Comparison of ENCODE assay signal across 17 cellular contexts in genomic region chr1:61240878-61241277, GRCh38.
DNase-seq lines count a peak whose midpoint lies in the region; ATAC-seq and TF ChIP-seq lines count a peak whose summit lies in the region.
"Had no signal": no experiment of that assay in that cellular context is flagged by ENCODE, and none has a peak within 500 bp of the region (broad histone marks: within the 10 kb centered on the region; RNA-seq: fewer than 3 reads in every experiment).

No MANE protein-coding gene starts in this region.

- H3K9me3 ChIP-seq in right atrium auricular region (no peaks in the 10 kb centered on the region), esophagus squamous epithelium (no peaks in the 10 kb centered on the region), osteoblast (ENCODE audit: low read depth, low read length) (no peaks in the 10 kb centered on the region), upper lobe of right lung (no peaks in the 10 kb centered on the region), spleen (no peaks in the 10 kb centered on the region)
- H3K9me3 ChIP-seq: vagina had no signal

- TF ChIP-seq CTCF in right atrium auricular region (IDR thresholded peaks at IDR 0.05) (no peak), esophagus squamous epithelium (IDR thresholded peaks at IDR 0.05) (no peak), osteoblast (IDR thresholded peaks at IDR 0.05; ENCODE audit: extremely low read depth, low read depth, low read length) (no peak), upper lobe of right lung (IDR thresholded peaks at IDR 0.05) (no peak), spleen (IDR thresholded peaks at IDR 0.05 in 8 of 11, conservative IDR thresholded peaks at IDR 0.05 in 3 of 11) (no peak)

- DNase-seq in right atrium auricular region (ENCODE audit: low spot score) (no peak), cardiac septum (ENCODE audit: low spot score) (no peak), esophagus squamous epithelium (lab: John Stamatoyannopoulos, UW) (no peak), osteoblast (ENCODE audit: insufficient read length, low spot score, missing footprints) (no peak), upper lobe of right lung (no peak), NCI-H2196 (lab: John Stamatoyannopoulos, UW; ENCODE audit: unreplicated experiment) (no peak), spleen (no peak), DMS 273 (lab: John Stamatoyannopoulos, UW; ENCODE audit: unreplicated experiment) (no peak)
- DNase-seq: activated CD4-positive, alpha-beta T cell treated with anti-CD3 and anti-CD28 coated beads, Interleukin-2, amount 50 U/mL, for 1 hour; activated T-cell treated with anti-CD3 and anti-CD28 coated beads for 4 hours; HCEC 1CT; kidney glomerular epithelial cell; NCI-H1436 treated with DMSO at 0.1 percent for 48 hours; posterior cingulate gyrus; SW 1271 had no signal

- H3K27me3 ChIP-seq in right atrium auricular region (no peaks in the 10 kb centered on the region), esophagus squamous epithelium (no peaks in the 10 kb centered on the region), osteoblast (ENCODE audit: insufficient read depth, low read length) (no peaks in the 10 kb centered on the region), upper lobe of right lung (no peaks in the 10 kb centered on the region), spleen (replicated peaks in 1 of 7) (no peaks in the 10 kb centered on the region)
- H3K27me3 ChIP-seq: vagina had no signal

- no peaks in the 10 kb centered on the region for H4K20me1 ChIP-seq in osteoblast (ENCODE audit: insufficient read depth, low read length)

- no peaks in the 10 kb centered on the region for H3K36me3 ChIP-seq in right atrium auricular region
- H3K36me3 ChIP-seq in esophagus squamous epithelium: no peaks in the 10 kb centered on the region
- H3K36me3 ChIP-seq in osteoblast (ENCODE audit: insufficient read depth, low read length): no peaks in the 10 kb centered on the region
- H3K36me3 ChIP-seq in upper lobe of right lung: no peaks in the 10 kb centered on the region
- H3K36me3 ChIP-seq in spleen: no peaks in the 10 kb centered on the region
- H3K36me3 ChIP-seq: vagina had no signal

- H3K4me3 ChIP-seq in right atrium auricular region (peak overlapping the region; percentile 11 to 34), esophagus squamous epithelium (no peak overlapping the region), osteoblast (ENCODE audit: insufficient read depth, low read length) (no peak overlapping the region), upper lobe of right lung (no peak overlapping the region), spleen (no peak overlapping the region)

- peak overlapping the region; percentile 85 for H2AFZ ChIP-seq in osteoblast (ENCODE audit: low read length)

- 65 to 76% methylated on average over 3 of the region's 3 CpGs for WGBS in esophagus squamous epithelium, 2 donors
- 87 to 97% (median 91%) methylated on average over 3 of the region's 3 CpGs for WGBS in spleen, 5 donors

- no peak for ATAC-seq in upper lobe of right lung
- ATAC-seq: stimulated activated memory B cell treated with anti-CD40 and anti-IgM and Interleukin-4, amounts not matched to agents 10 μg/mL and 1 μg/mL and 100 μg/mL, for 72 hours had no signal

- TF ChIP-seq POLR2A in esophagus squamous epithelium (IDR thresholded peaks at IDR 0.05): no peak
- no peak for TF ChIP-seq POLR2A in spleen (IDR thresholded peaks at IDR 0.05)

- H3K4me1 ChIP-seq in right atrium auricular region: peaks cover 0 to 58% of the 10 kb centered on the region in 2 donors
- peaks cover 9 to 48% (median 18%) of the 10 kb centered on the region in 3 donors for H3K4me1 ChIP-seq in esophagus squamous epithelium
- H3K4me1 ChIP-seq in osteoblast (ENCODE audit: insufficient read depth, low read length): peaks cover 8% of the 10 kb centered on the region
- peaks cover 20% of the 10 kb centered on the region for H3K4me1 ChIP-seq in upper lobe of right lung
- peaks cover 0 to 6% (median 0%) of the 10 kb centered on the region in 6 donors for H3K4me1 ChIP-seq in spleen

- H3K27ac ChIP-seq in right atrium auricular region (peak overlapping the region; percentile 77 to 90), esophagus squamous epithelium (peak overlapping the region in 3 of 4 donors; percentile 73 to 81 (median 76)), osteoblast (ENCODE audit: low read depth, low read length) (no peak overlapping the region), upper lobe of right lung (peak overlapping the region; percentile 55), spleen (no peak overlapping the region)

- peak overlapping the region; percentile 53 for H3K4me2 ChIP-seq in osteoblast (ENCODE audit: insufficient read depth, low read length)

- intact Hi-C loops in cardiac septum (cut with DNase I): loop anchor here (5.0 kb wide), 3 partner anchors 59 to 189 kb away; partner anchors contain the start of gene NFIA
- intact Hi-C loops in esophagus squamous epithelium (cut with DNase I): no loop called here
- intact Hi-C loops in upper lobe of right lung (cut with DNase I): no loop called here
- intact Hi-C loops in spleen (cut with DNase I; ENCODE audit: low total_unique reads): no loop called here

- no peaks in the 10 kb centered on the region for H3K79me2 ChIP-seq in osteoblast (ENCODE audit: insufficient read depth, low read length)

Comparison
In these comparisons a context has a peak if more than half of its experiments do, and no peak if none do; other contexts are left out.
1. H3K27ac ChIP-seq: peak in right atrium auricular region (2 of 2), esophagus squamous epithelium (3 of 4) and upper lobe of right lung (single experiment); none in osteoblast (single experiment) and spleen (0 of 8).
2. H3K4me3 ChIP-seq: peak in right atrium auricular region (2 of 2); none in esophagus squamous epithelium (0 of 4), osteoblast (single experiment), upper lobe of right lung (single experiment) and spleen (0 of 8).